Comparison of ENCODE assay signal across 16 cellular contexts in the genomic region with DNA sequence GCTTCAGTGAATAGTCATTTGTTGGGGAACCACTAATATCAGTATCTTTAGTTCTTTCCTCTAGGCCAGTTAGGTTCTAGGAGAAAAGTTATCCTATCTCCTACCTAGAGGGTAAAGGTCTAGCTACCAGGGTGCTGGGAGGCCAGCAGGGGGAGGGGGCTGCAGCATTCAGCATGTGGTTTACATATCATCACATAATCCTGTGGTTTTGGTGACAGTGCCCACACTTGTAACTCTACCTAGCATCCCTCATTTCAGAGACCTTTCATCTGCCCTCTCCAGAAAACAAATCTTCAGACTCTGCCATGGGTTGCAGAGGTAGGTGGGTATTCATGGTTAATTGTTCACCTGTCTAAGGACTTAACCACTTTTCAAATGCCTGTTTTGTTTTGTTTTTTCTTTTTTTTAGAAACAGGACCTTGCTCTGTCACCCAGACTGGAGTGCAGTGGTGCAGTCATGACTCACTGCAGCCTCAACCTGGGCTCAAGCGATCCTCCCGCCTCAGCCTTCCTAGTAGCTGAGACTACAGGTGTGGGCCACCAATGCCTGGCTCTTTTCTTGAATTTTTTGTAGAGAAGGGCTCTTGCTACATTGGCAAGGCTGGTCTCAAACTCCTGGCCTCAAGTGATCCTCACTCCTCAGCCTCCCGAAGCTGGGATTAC.
DNase-seq lines count a peak whose midpoint lies in the region; ATAC-seq lines count a peak whose summit lies in the region.
"Had no signal": no experiment of that assay in that cellular context is flagged by ENCODE, and none has a peak within 500 bp of the region (broad histone marks: within the 10 kb centered on the region; RNA-seq: fewer than 3 reads in every experiment).

No MANE protein-coding gene starts in this region.

- H3K4me3 Mint-ChIP-seq in activated naive CD4-positive, alpha-beta T cell treated with anti-CD3 and anti-CD28 coated beads for 36 hours = no peak overlapping the region
- no peak overlapping the region for H3K4me3 Mint-ChIP-seq in T-helper 1 cell treated with Interleukin-12 subunit alpha and Interleukin-12 subunit beta and Interleukin-4 antibody, amounts not matched to agents 30 μg/mL and 1 μg/mL, for 36 hours
- no peak overlapping the region for H3K4me3 Mint-ChIP-seq in activated naive CD8-positive, alpha-beta T cell treated with anti-CD3 and anti-CD28 coated beads for 36 hours
- H3K4me3 Mint-ChIP-seq in stimulated activated naive CD8-positive, alpha-beta T cell treated with anti-CD3 and anti-CD28 coated beads, Interleukin-15, amount 100 ng/mL, for 72 hours = peak overlapping the region in 1 of 2 donors; percentile 55
- H3K4me3 Mint-ChIP-seq: CD8-positive, alpha-beta T cell had no signal

- H3K36me3 Mint-ChIP-seq in activated naive CD4-positive, alpha-beta T cell treated with anti-CD3 and anti-CD28 coated beads for 36 hours (ENCODE audit: low read depth) = no peaks in the 10 kb centered on the region
- peaks cover 2% of the 10 kb centered on the region for H3K36me3 Mint-ChIP-seq in T-helper 1 cell treated with Interleukin-12 subunit alpha and Interleukin-12 subunit beta and Interleukin-4 antibody, amounts not matched to agents 30 μg/mL and 1 μg/mL, for 36 hours (ENCODE audit: low read depth)
- H3K36me3 Mint-ChIP-seq in activated naive CD8-positive, alpha-beta T cell treated with anti-CD3 and anti-CD28 coated beads for 36 hours = no peaks in the 10 kb centered on the region
- H3K36me3 Mint-ChIP-seq: CD8-positive, alpha-beta T cell had no signal

- peak; percentile 69 for ATAC-seq in stimulated activated naive CD8-positive, alpha-beta T cell treated with anti-CD3 and anti-CD28 coated beads, Interleukin-15, amount 100 ng/mL, for 72 hours
- no peak for ATAC-seq in HG03025 (IDR thresholded peaks at IDR 0.05; ENCODE audit: low FRiP score, unreplicated experiment)
- ATAC-seq: CD8-positive, alpha-beta T cell; gastrocnemius medialis had no signal

- DNase-seq in activated naive CD4-positive, alpha-beta T cell treated with anti-CD3 and anti-CD28 coated beads for 36 hours = peak; percentile 35
- DNase-seq in activated naive CD4-positive, alpha-beta T cell (lab: John Stamatoyannopoulos, UW) = no peak
- DNase-seq in activated naive CD8-positive, alpha-beta T cell treated with anti-CD3 and anti-CD28 coated beads for 36 hours = peak; percentile 13
- DNase-seq in stimulated activated naive CD8-positive, alpha-beta T cell treated with anti-CD3 and anti-CD28 coated beads, Interleukin-15, amount 100 ng/mL, for 72 hours = peak in 1 of 2 donors; percentile 26
- DNase-seq in NCI-H1092 treated with DMSO at 0.1 percent for 48 hours (lab: John Stamatoyannopoulos, UW) = no peak
- DNase-seq: activated gamma-delta T cell; CD8-positive, alpha-beta T cell; central memory CD4-positive, alpha-beta T cell; DMS153; gastrocnemius medialis; NCI-H1694 treated with DMSO at 0.1 percent for 48 hours; NCI-H748 treated with DMSO at 0.1 percent for 48 hours; OCI-M1; Right ventricle myocardium superior had no signal

- H3K4me1 Mint-ChIP-seq in activated naive CD4-positive, alpha-beta T cell treated with anti-CD3 and anti-CD28 coated beads for 36 hours (ENCODE audit: low read depth) = peaks cover 28% of the 10 kb centered on the region
- H3K4me1 Mint-ChIP-seq in T-helper 1 cell treated with Interleukin-12 subunit alpha and Interleukin-12 subunit beta and Interleukin-4 antibody, amounts not matched to agents 30 μg/mL and 1 μg/mL, for 36 hours (ENCODE audit: low read depth) = peaks cover 27% of the 10 kb centered on the region
- H3K4me1 Mint-ChIP-seq in activated naive CD8-positive, alpha-beta T cell treated with anti-CD3 and anti-CD28 coated beads for 36 hours = peaks cover 37% of the 10 kb centered on the region
- H3K4me1 Mint-ChIP-seq in stimulated activated naive CD8-positive, alpha-beta T cell treated with anti-CD3 and anti-CD28 coated beads, Interleukin-15, amount 100 ng/mL, for 72 hours = peaks cover 31% of the 10 kb centered on the region

- intact Hi-C loops in activated naive CD4-positive, alpha-beta T cell treated with anti-CD3 and anti-CD28 coated beads for 36 hours (cut with micrococcal nuclease) = no loop called here

- no peaks in the 10 kb centered on the region for H3K9me3 Mint-ChIP-seq in activated naive CD4-positive, alpha-beta T cell treated with anti-CD3 and anti-CD28 coated beads for 36 hours
- H3K9me3 Mint-ChIP-seq in T-helper 1 cell treated with Interleukin-12 subunit alpha and Interleukin-12 subunit beta and Interleukin-4 antibody, amounts not matched to agents 30 μg/mL and 1 μg/mL, for 36 hours = no peaks in the 10 kb centered on the region
- H3K9me3 Mint-ChIP-seq in activated naive CD8-positive, alpha-beta T cell treated with anti-CD3 and anti-CD28 coated beads for 36 hours = no peaks in the 10 kb centered on the region
- no peaks in the 10 kb centered on the region for H3K9me3 Mint-ChIP-seq in stimulated activated naive CD8-positive, alpha-beta T cell treated with anti-CD3 and anti-CD28 coated beads, Interleukin-15, amount 100 ng/mL, for 72 hours
- H3K9me3 Mint-ChIP-seq: CD8-positive, alpha-beta T cell had no signal

- H3K27ac Mint-ChIP-seq in activated naive CD4-positive, alpha-beta T cell treated with anti-CD3 and anti-CD28 coated beads for 36 hours = no peak overlapping the region
- H3K27ac Mint-ChIP-seq in T-helper 1 cell treated with Interleukin-12 subunit alpha and Interleukin-12 subunit beta and Interleukin-4 antibody, amounts not matched to agents 30 μg/mL and 1 μg/mL, for 36 hours = peak overlapping the region; percentile 1
- H3K27ac Mint-ChIP-seq in activated naive CD8-positive, alpha-beta T cell treated with anti-CD3 and anti-CD28 coated beads for 36 hours = no peak overlapping the region
- H3K27ac Mint-ChIP-seq in stimulated activated naive CD8-positive, alpha-beta T cell treated with anti-CD3 and anti-CD28 coated beads, Interleukin-15, amount 100 ng/mL, for 72 hours = no peak overlapping the region
- H3K27ac Mint-ChIP-seq: CD8-positive, alpha-beta T cell had no signal

- CTCF ChIA-PET in activated naive CD4-positive, alpha-beta T cell treated with anti-CD3 and anti-CD28 coated beads for 36 hours (lab: Charles Lee) = interaction anchor here (1.3 kb wide), 1 partner anchor 278 kb away, joined by 3 read pairs; no protein-coding TSS in a partner anchor

- H3K27me3 Mint-ChIP-seq in activated naive CD4-positive, alpha-beta T cell treated with anti-CD3 and anti-CD28 coated beads for 36 hours (ENCODE audit: low read depth) = no peaks in the 10 kb centered on the region
- H3K27me3 Mint-ChIP-seq in T-helper 1 cell treated with Interleukin-12 subunit alpha and Interleukin-12 subunit beta and Interleukin-4 antibody, amounts not matched to agents 30 μg/mL and 1 μg/mL, for 36 hours (ENCODE audit: low read depth) = peaks cover 12% of the 10 kb centered on the region
- no peaks in the 10 kb centered on the region for H3K27me3 Mint-ChIP-seq in activated naive CD8-positive, alpha-beta T cell treated with anti-CD3 and anti-CD28 coated beads for 36 hours
- peaks cover 18% of the 10 kb centered on the region for H3K27me3 Mint-ChIP-seq in stimulated activated naive CD8-positive, alpha-beta T cell treated with anti-CD3 and anti-CD28 coated beads, Interleukin-15, amount 100 ng/mL, for 72 hours

Comparison
In these comparisons a context has a peak if more than half of its experiments do, and no peak if none do; other contexts are left out.
1. DNase-seq: peak in activated naive CD4-positive, alpha-beta T cell treated with anti-CD3 and anti-CD28 coated beads for 36 hours (single experiment) and activated naive CD8-positive, alpha-beta T cell treated with anti-CD3 and anti-CD28 coated beads for 36 hours (single experiment); none in activated naive CD4-positive, alpha-beta T cell (0 of 4) and NCI-H1092 treated with DMSO at 0.1 percent for 48 hours (single experiment).